ENCODE assay signal across 18 cellular contexts in genomic region chr13:51370116-51370515, GRCh38. TPM values are rescaled to one million over a fixed set of nuclear protein-coding genes. Genes with fewer than 3 reads are reported as not detected.
A peak's percentile ranks its signal among the peaks of the same experiment; 100 is the strongest.
DNase-seq lines count a peak whose midpoint lies in the region; ATAC-seq, FAIRE-seq and TF ChIP-seq lines count a peak whose summit lies in the region.
"Had no signal": no experiment of that assay in that cellular context is flagged by ENCODE, and none has a peak within 500 bp of the region (broad histone marks: within the 10 kb centered on the region; RNA-seq: fewer than 3 reads in every experiment).

No MANE protein-coding gene starts in this region.

- no peak for TF ChIP-seq CTCF in fibroblast of pulmonary artery (IDR thresholded peaks at IDR 0.05; ENCODE audit: low read length, missing control alignments)

- ATAC-seq in stimulated activated effector memory CD8-positive, alpha-beta T cell treated with anti-CD3 and anti-CD28 coated beads, Interleukin-12 subunit alpha, Interleukin-12 subunit beta, amount 100 ng/mL, for 72 hours, result no peak
- ATAC-seq: T-helper 17 cell had no signal

- peaks cover 21% of the 10 kb centered on the region for H3K36me3 Mint-ChIP-seq in activated naive CD4-positive, alpha-beta T cell treated with anti-CD3 and anti-CD28 coated beads, Interleukin-2, amount 50 U/mL, for 24 hours
- peaks cover 28% of the 10 kb centered on the region for H3K36me3 Mint-ChIP-seq in activated T-helper 1 cell treated with anti-CD3 and anti-CD28 coated beads, Interleukin-12 subunit alpha, Interleukin-12 subunit beta, Interleukin-2, Interleukin-4 antibody, amounts not matched to agents 30 ng/mL and 10 ng/mL and 1 ng/mL, durations not matched to agents 14 hours and 24 hours and 36 hours (ENCODE audit: low read depth)
- H3K36me3 Mint-ChIP-seq in stimulated activated effector memory CD8-positive, alpha-beta T cell treated with anti-CD3 and anti-CD28 coated beads, Interleukin-12 subunit alpha, Interleukin-12 subunit beta, amount 100 ng/mL, for 72 hours, result peaks cover 49% of the 10 kb centered on the region

- intact Hi-C loops in activated T-helper 1 cell treated with anti-CD3 and anti-CD28 coated beads, Interleukin-12 subunit alpha, Interleukin-12 subunit beta, Interleukin-2, Interleukin-4 antibody, amounts not matched to agents 30 ng/mL and 10 ng/mL and 1 ng/mL, durations not matched to agents 14 hours and 24 hours and 36 hours (cut with micrococcal nuclease), result no loop called here

- H3K4me1 Mint-ChIP-seq in activated naive CD4-positive, alpha-beta T cell treated with anti-CD3 and anti-CD28 coated beads, Interleukin-2, amount 50 U/mL, for 24 hours, result peaks cover 5% of the 10 kb centered on the region
- peaks cover 5% of the 10 kb centered on the region for H3K4me1 Mint-ChIP-seq in activated T-helper 1 cell treated with anti-CD3 and anti-CD28 coated beads, Interleukin-12 subunit alpha, Interleukin-12 subunit beta, Interleukin-2, Interleukin-4 antibody, amounts not matched to agents 30 ng/mL and 10 ng/mL and 1 ng/mL, durations not matched to agents 14 hours and 24 hours and 36 hours (ENCODE audit: low read depth)
- H3K4me1 Mint-ChIP-seq in stimulated activated effector memory CD8-positive, alpha-beta T cell treated with anti-CD3 and anti-CD28 coated beads, Interleukin-12 subunit alpha, Interleukin-12 subunit beta, amount 100 ng/mL, for 72 hours, result peaks cover 4% of the 10 kb centered on the region
- H3K4me1 Mint-ChIP-seq: nephron had no signal

- no peak overlapping the region for H3K4me3 ChIP-seq in fibroblast of pulmonary artery (replicated peaks; ENCODE audit: low read depth, low read length)
- H3K4me3 ChIP-seq: coronary artery, upper lobe of left lung had no signal

- no peaks in the 10 kb centered on the region for H3K9me3 Mint-ChIP-seq in activated naive CD4-positive, alpha-beta T cell treated with anti-CD3 and anti-CD28 coated beads, Interleukin-2, amount 50 U/mL, for 24 hours
- H3K9me3 Mint-ChIP-seq in activated T-helper 1 cell treated with anti-CD3 and anti-CD28 coated beads, Interleukin-12 subunit alpha, Interleukin-12 subunit beta, Interleukin-2, Interleukin-4 antibody, amounts not matched to agents 30 ng/mL and 10 ng/mL and 1 ng/mL, durations not matched to agents 14 hours and 24 hours and 36 hours, result no peaks in the 10 kb centered on the region
- no peaks in the 10 kb centered on the region for H3K9me3 Mint-ChIP-seq in stimulated activated effector memory CD8-positive, alpha-beta T cell treated with anti-CD3 and anti-CD28 coated beads, Interleukin-12 subunit alpha, Interleukin-12 subunit beta, amount 100 ng/mL, for 72 hours
- H3K9me3 Mint-ChIP-seq: activated CD4-positive, alpha-beta memory T cell treated with anti-CD3 and anti-CD28 coated beads for 36 hours; nephron had no signal

- H3K4me3 Mint-ChIP-seq in activated naive CD4-positive, alpha-beta T cell treated with anti-CD3 and anti-CD28 coated beads, Interleukin-2, amount 50 U/mL, for 24 hours, result no peak overlapping the region
- no peak overlapping the region for H3K4me3 Mint-ChIP-seq in activated T-helper 1 cell treated with anti-CD3 and anti-CD28 coated beads, Interleukin-12 subunit alpha, Interleukin-12 subunit beta, Interleukin-2, Interleukin-4 antibody, amounts not matched to agents 30 ng/mL and 10 ng/mL and 1 ng/mL, durations not matched to agents 14 hours and 24 hours and 36 hours
- no peak overlapping the region for H3K4me3 Mint-ChIP-seq in stimulated activated effector memory CD8-positive, alpha-beta T cell treated with anti-CD3 and anti-CD28 coated beads, Interleukin-12 subunit alpha, Interleukin-12 subunit beta, amount 100 ng/mL, for 72 hours
- H3K4me3 Mint-ChIP-seq: activated CD4-positive, alpha-beta memory T cell treated with anti-CD3 and anti-CD28 coated beads for 36 hours; nephron; T-helper 17 cell had no signal

- FAIRE-seq in GM12891 (lab: Jason Lieb, UNC), result no peak
- FAIRE-seq: H1 had no signal

- TF ChIP-seq POLR2A in GM12891 (IDR thresholded peaks at IDR 0.05; ENCODE audit: low read depth, low read length), result no peak

- DNase-seq in activated naive CD4-positive, alpha-beta T cell treated with Interleukin-2 at 50 U/mL for 16 hours, result no peak
- no peak for DNase-seq in activated T-helper 1 cell treated with anti-CD3 and anti-CD28 coated beads, Interleukin-12 subunit alpha, Interleukin-12 subunit beta, Interleukin-2, Interleukin-4 antibody, amounts not matched to agents 30 ng/mL and 10 ng/mL and 1 ng/mL, durations not matched to agents 14 hours and 24 hours and 36 hours (ENCODE audit: low spot score)
- peak; percentile 80 for DNase-seq in fibroblast of pulmonary artery (ENCODE audit: low read depth)
- no peak for DNase-seq in stimulated activated effector memory CD8-positive, alpha-beta T cell treated with anti-CD3 and anti-CD28 coated beads, Interleukin-12 subunit alpha, Interleukin-12 subunit beta, amount 100 ng/mL, for 72 hours (ENCODE audit: low spot score in 2 of 2)
- DNase-seq in HK-2 (ENCODE audit: unreplicated experiment), result no peak
- DNase-seq in GM12891 (ENCODE audit: insufficient read length, low spot score), result no peak
- no peak for DNase-seq in NCI-H446 treated with DMSO at 0.1 percent for 48 hours (lab: John Stamatoyannopoulos, UW)
- DNase-seq: ACHN; activated CD4-positive, alpha-beta memory T cell treated with anti-CD3 and anti-CD28 coated beads for 36 hours; MM.1S; OCI-M1; stimulated activated CD4-positive, alpha-beta T cell treated with anti-CD3 and anti-CD28 coated beads, Interleukin-12 subunit alpha, Interleukin-12 subunit beta, amount 100 ng/mL, for 4 hours; T-helper 17 cell; upper lobe of left lung had no signal

- peak overlapping the region; percentile 36 for H3K27ac Mint-ChIP-seq in activated naive CD4-positive, alpha-beta T cell treated with anti-CD3 and anti-CD28 coated beads, Interleukin-2, amount 50 U/mL, for 24 hours
- H3K27ac Mint-ChIP-seq in activated T-helper 1 cell treated with anti-CD3 and anti-CD28 coated beads, Interleukin-12 subunit alpha, Interleukin-12 subunit beta, Interleukin-2, Interleukin-4 antibody, amounts not matched to agents 30 ng/mL and 10 ng/mL and 1 ng/mL, durations not matched to agents 14 hours and 24 hours and 36 hours, result peak overlapping the region; percentile 65
- peak overlapping the region; percentile 1 for H3K27ac Mint-ChIP-seq in stimulated activated effector memory CD8-positive, alpha-beta T cell treated with anti-CD3 and anti-CD28 coated beads, Interleukin-12 subunit alpha, Interleukin-12 subunit beta, amount 100 ng/mL, for 72 hours
- H3K27ac Mint-ChIP-seq: activated CD4-positive, alpha-beta memory T cell treated with anti-CD3 and anti-CD28 coated beads for 36 hours; T-helper 17 cell had no signal

- no peaks in the 10 kb centered on the region for H3K27me3 Mint-ChIP-seq in activated naive CD4-positive, alpha-beta T cell treated with anti-CD3 and anti-CD28 coated beads, Interleukin-2, amount 50 U/mL, for 24 hours
- no peaks in the 10 kb centered on the region for H3K27me3 Mint-ChIP-seq in activated T-helper 1 cell treated with anti-CD3 and anti-CD28 coated beads, Interleukin-12 subunit alpha, Interleukin-12 subunit beta, Interleukin-2, Interleukin-4 antibody, amounts not matched to agents 30 ng/mL and 10 ng/mL and 1 ng/mL, durations not matched to agents 14 hours and 24 hours and 36 hours (ENCODE audit: insufficient read depth)
- H3K27me3 Mint-ChIP-seq: activated CD4-positive, alpha-beta memory T cell treated with anti-CD3 and anti-CD28 coated beads for 36 hours; T-helper 17 cell had no signal

TF ChIP-seq in GM12891, 5 proteins besides CTCF, POLR2A, EP300 and RAD21:
- TF ChIP-seq SPI1 (IDR thresholded peaks at IDR 0.05; ENCODE audit: low read depth, low read length) (no peak), POU2F2 (IDR thresholded peaks at IDR 0.05; ENCODE audit: low read depth, low read length) (no peak), PAX5 (IDR thresholded peaks at IDR 0.05; ENCODE audit: insufficient read depth, low read length, severe bottlenecking) (no peak)

RNA-seq across cellular contexts. Expression of gene SERPINE3, which starts 30.6 kb away (rescaled TPM):
- total RNA-seq in activated T-helper 1 cell treated with anti-CD3 and anti-CD28 coated beads, Interleukin-12 subunit alpha, Interleukin-12 subunit beta, Interleukin-2, Interleukin-4 antibody, amounts not matched to agents 30 ng/mL and 10 ng/mL and 1 ng/mL, durations not matched to agents 14 hours and 24 hours and 36 hours, result not detected in 2 replicates
- polyA plus RNA-seq in GM12891 (2012; ENCODE audit: low read depth, missing spikeins), result not detected
- total RNA-seq: activated CD4-positive, alpha-beta memory T cell treated with anti-CD3 and anti-CD28 coated beads for 36 hours; T-helper 17 cell; upper lobe of left lung had no signal

Comparison
In these comparisons a context has a peak if more than half of its experiments do, and no peak if none do; other contexts are left out.
1. H3K27ac Mint-ChIP-seq: peak in every context shown above with its lines; median percentile 65 in activated T-helper 1 cell treated with anti-CD3 and anti-CD28 coated beads, Interleukin-12 subunit alpha, Interleukin-12 subunit beta, Interleukin-2, Interleukin-4 antibody, amounts not matched to agents 30 ng/mL and 10 ng/mL and 1 ng/mL, durations not matched to agents 14 hours and 24 hours and 36 hours; 36 in activated naive CD4-positive, alpha-beta T cell treated with anti-CD3 and anti-CD28 coated beads, Interleukin-2, amount 50 U/mL, for 24 hours; 1 in stimulated activated effector memory CD8-positive, alpha-beta T cell treated with anti-CD3 and anti-CD28 coated beads, Interleukin-12 subunit alpha, Interleukin-12 subunit beta, amount 100 ng/mL, for 72 hours.